In genomic region chr6:33976425-33977360, GRCh38 we compare ENCODE assay signal across 22 cellular contexts.
DNase-seq lines count a peak whose midpoint lies in the region; ATAC-seq, FAIRE-seq and TF ChIP-seq lines count a peak whose summit lies in the region.
"Had no signal": no experiment of that assay in that cellular context is flagged by ENCODE, and none has a peak within 500 bp of the region (broad histone marks: within the 10 kb centered on the region; RNA-seq: fewer than 3 reads in every experiment).

No MANE protein-coding gene starts in this region.

- H3K9ac ChIP-seq in SK-N-SH (no peak overlapping the region), astrocyte (ENCODE audit: low read length) (no peak overlapping the region)
- H3K9ac ChIP-seq: GM23248 had no signal

- no peak overlapping the region for H3K4me3 ChIP-seq in SK-N-SH (ENCODE audit: low read depth in 2 of 2, low read length in 1 of 2)
- H3K4me3 ChIP-seq in astrocyte (ENCODE audit: insufficient read depth, low read depth, low read length) = no peak overlapping the region
- H3K4me3 ChIP-seq in spleen = no peak overlapping the region
- H3K4me3 ChIP-seq in hepatocyte = no peak overlapping the region
- H3K4me3 ChIP-seq in small intestine (ENCODE audit: low read depth in 1 of 2, low read length in 2 of 2) = no peak overlapping the region
- H3K4me3 ChIP-seq: cardiac muscle cell, GM23248, Peyer's patch, smooth muscle cell had no signal

- no peak for TF ChIP-seq EP300 in SK-N-SH (IDR thresholded peaks at IDR 0.05; ENCODE audit: borderline replicate concordance in 1 of 2, low read depth in 1 of 2, low read length in 1 of 2)

- peak overlapping the region; percentile 43 for H3K4me3 Mint-ChIP-seq in astrocyte (ENCODE audit: unreplicated experiment)
- H3K4me3 Mint-ChIP-seq: activated T-cell treated with anti-CD3 and anti-CD28 coated beads, Interleukin-2, amount 50 U/mL, for 4 hours had no signal

- H3K4me1 ChIP-seq in SK-N-SH (ENCODE audit: control insufficient read depth in 1 of 2, insufficient read depth in 2 of 2, low read depth in 1 of 2, low read length in 1 of 2) (peaks cover 0 to 5% of the 10 kb centered on the region in 2 experiments; a peak in 1 of 4 replicates), astrocyte (ENCODE audit: insufficient read depth, low read length) (no peaks in the 10 kb centered on the region), spleen (peaks cover 0 to 7% (median 4%) of the 10 kb centered on the region in 6 donors), hepatocyte (ENCODE audit: insufficient read depth) (peaks cover 6% of the 10 kb centered on the region), small intestine (ENCODE audit: control insufficient read depth in 2 of 2, insufficient read depth in 1 of 2, low read depth in 1 of 2, low read length in 1 of 2) (no peaks in the 10 kb centered on the region)
- H3K4me1 ChIP-seq: Peyer's patch had no signal

- H3K4me2 ChIP-seq in SK-N-SH = no peak overlapping the region
- no peak overlapping the region for H3K4me2 ChIP-seq in astrocyte (ENCODE audit: low read length)
- H3K4me2 ChIP-seq in hepatocyte = no peak overlapping the region
- H3K4me2 ChIP-seq: smooth muscle cell had no signal

- H3K27me3 ChIP-seq in SK-N-SH (ENCODE audit: insufficient read depth) (peaks cover 7% of the 10 kb centered on the region; the same call in 1 of the 2 replicates), astrocyte (ENCODE audit: insufficient read depth, low read length) (peaks cover 22% of the 10 kb centered on the region), spleen (replicated peaks in 1 of 7) (peaks cover 3 to 57% (median 21%) of the 10 kb centered on the region in 7 donors), hepatocyte (peaks cover 44% of the 10 kb centered on the region), small intestine (ENCODE audit: control insufficient read depth in 2 of 2, insufficient read depth in 2 of 2, low read length in 2 of 2) (peaks cover 0 to 10% of the 10 kb centered on the region in 2 donors)
- H3K27me3 ChIP-seq: Peyer's patch had no signal

- intact Hi-C loops in spleen (cut with DNase I; ENCODE audit: low total_unique reads) = no loop called here

- no peaks in the 10 kb centered on the region for H3K9me3 ChIP-seq in SK-N-SH
- H3K9me3 ChIP-seq in astrocyte (ENCODE audit: insufficient read depth, low read depth, low read length) = no peaks in the 10 kb centered on the region
- peaks cover 0 to 14% (median 7%) of the 10 kb centered on the region in 8 donors for H3K9me3 ChIP-seq in spleen
- no peaks in the 10 kb centered on the region for H3K9me3 ChIP-seq in hepatocyte (ENCODE audit: low read depth)
- no peaks in the 10 kb centered on the region for H3K9me3 ChIP-seq in small intestine (ENCODE audit: control insufficient read depth, low read depth)
- H3K9me3 ChIP-seq: Peyer's patch had no signal

- H3K9me2 ChIP-seq in SK-N-SH (no peaks in the 10 kb centered on the region), hepatocyte (replicated peaks; ENCODE audit: insufficient read depth) (no peaks in the 10 kb centered on the region)

- H3K9me3 Mint-ChIP-seq in astrocyte (ENCODE audit: unreplicated experiment) = peaks cover 5% of the 10 kb centered on the region

- no peaks in the 10 kb centered on the region for H3K36me3 ChIP-seq in SK-N-SH (replicated peaks in 1 of 2; ENCODE audit: control insufficient read depth in 1 of 2, insufficient read depth in 2 of 2, low read length in 1 of 2)
- no peaks in the 10 kb centered on the region for H3K36me3 ChIP-seq in astrocyte (ENCODE audit: insufficient read depth, low read length)
- no peaks in the 10 kb centered on the region for H3K36me3 ChIP-seq in spleen
- H3K36me3 ChIP-seq in hepatocyte (replicated peaks; ENCODE audit: insufficient read depth, low read depth) = no peaks in the 10 kb centered on the region
- H3K36me3 ChIP-seq in small intestine (ENCODE audit: control insufficient read depth in 2 of 2, insufficient read depth in 2 of 2, low read length in 2 of 2) = no peaks in the 10 kb centered on the region
- H3K36me3 ChIP-seq: cardiac muscle cell, Peyer's patch had no signal

- peaks cover 41% of the 10 kb centered on the region for H3K27me3 Mint-ChIP-seq in astrocyte (ENCODE audit: low read depth, unreplicated experiment)

- H4K20me1 ChIP-seq in SK-N-SH (ENCODE audit: insufficient read depth) (no peaks in the 10 kb centered on the region), astrocyte (ENCODE audit: insufficient read depth, low read length) (no peaks in the 10 kb centered on the region), hepatocyte (ENCODE audit: insufficient read depth, poor library complexity, severe bottlenecking) (no peaks in the 10 kb centered on the region)

- no peak for TF ChIP-seq RAD21 in SK-N-SH (IDR thresholded peaks at IDR 0.05; ENCODE audit: low read length)

- no peak for ATAC-seq in SK-N-SH treated with all-trans-retinoic acid at 6 μM for 48 hours

- no peaks in the 10 kb centered on the region for H3K4me1 Mint-ChIP-seq in astrocyte (ENCODE audit: low read depth, unreplicated experiment)

- CTCF ChIA-PET in SK-N-SH (lab: Yijun Ruan, JAX) = interaction anchor here (1.0 kb wide), 2 partner anchors 17 to 26 kb away, joined by 3 read pairs; no protein-coding TSS in a partner anchor

- H2AFZ ChIP-seq in SK-N-SH (ENCODE audit: low read depth) (no peak overlapping the region), astrocyte (ENCODE audit: low read depth, low read length) (no peak overlapping the region), hepatocyte (no peak overlapping the region)
- H2AFZ ChIP-seq: GM23248 had no signal

- DNase-seq in SK-N-SH (peak; percentile 16), astrocyte (ENCODE audit: low read depth) (no peak), islet precursor cell (peak; percentile 47), spleen (peak; percentile 50), SIG-M5 (lab: John Stamatoyannopoulos, UW) (no peak), hepatocyte (ENCODE audit: low spot score) (no peak), small intestine (no peak)
- DNase-seq: activated T-cell treated with anti-CD3 and anti-CD28 coated beads, Interleukin-2, amount 50 U/mL, for 4 hours; C1 segment of cervical spinal cord; DMS153; effector memory CD4-positive, alpha-beta T cell; GM23248; hippocampal formation; NCI-H1105; NCI-H2171 treated with DMSO at 0.1 percent for 48 hours; NCI-H748 treated with DMSO at 0.1 percent for 48 hours had no signal

- no peaks in the 10 kb centered on the region for H3K79me2 ChIP-seq in SK-N-SH (ENCODE audit: insufficient read depth)
- H3K79me2 ChIP-seq in astrocyte (ENCODE audit: insufficient read depth, low read length) = no peaks in the 10 kb centered on the region
- no peaks in the 10 kb centered on the region for H3K79me2 ChIP-seq in hepatocyte

- WGBS in SK-N-SH (ENCODE audit: low lambda C conversion rate) = 65% methylated on average over 8 of the region's 10 CpGs
- WGBS in spleen, 5 donors = 80 to 83% (median 81%) methylated on average over 10 of the region's 10 CpGs
- WGBS in hepatocyte (ENCODE audit: low lambda C conversion rate, missing lambda C conversion rate) = 85% methylated on average over 10 of the region's 10 CpGs
- 78 to 84% (median 81%) methylated on average over 10 of the region's 10 CpGs for WGBS in small intestine, 3 donors

- FAIRE-seq in astrocyte (lab: Jason Lieb, UNC) = no peak
- FAIRE-seq in small intestine (lab: Jason Lieb, UNC) = no peak
- FAIRE-seq: TTC549 had no signal

- H3K36me3 Mint-ChIP-seq in astrocyte (ENCODE audit: low read depth, unreplicated experiment) = no peaks in the 10 kb centered on the region

- H3K27ac Mint-ChIP-seq in astrocyte (ENCODE audit: unreplicated experiment) = no peak overlapping the region

- TF ChIP-seq CTCF in SK-N-SH (IDR thresholded peaks at IDR 0.05) (no peak), astrocyte (IDR thresholded peaks at IDR 0.05; ENCODE audit: insufficient read depth, low read depth, low read length) (no peak), spleen (IDR thresholded peaks at IDR 0.05 in 8 of 11, conservative IDR thresholded peaks at IDR 0.05 in 3 of 11) (no peak), hepatocyte (IDR thresholded peaks at IDR 0.05; ENCODE audit: poor library complexity) (no peak)

- no peak for TF ChIP-seq POLR2A in spleen (IDR thresholded peaks at IDR 0.05)

- H3K27ac ChIP-seq in SK-N-SH (ENCODE audit: low read depth in 2 of 2, low read length in 1 of 2) (no peak overlapping the region), astrocyte (ENCODE audit: low read depth, low read length) (no peak overlapping the region), spleen (no peak overlapping the region), hepatocyte (no peak overlapping the region), small intestine (ENCODE audit: low read depth in 1 of 2, low read length in 1 of 2) (no peak overlapping the region)
- H3K27ac ChIP-seq: 22Rv1, cardiac muscle cell, GM23248, Peyer's patch had no signal

- POLR2A ChIA-PET in SK-N-SH (lab: Yijun Ruan, JAX) = no interaction called here

- H3F3A ChIP-seq in SK-N-SH (replicated peaks; ENCODE audit: insufficient read depth) = no peaks in the 10 kb centered on the region

TF ChIP-seq in SK-N-SH, 30 proteins besides CTCF, POLR2A, EP300 and RAD21 (continues in another document):
- TF ChIP-seq RCOR1 (IDR thresholded peaks at IDR 0.05; ENCODE audit: low read length) (no peak), GATA2 (CRISPR knock-in tag; IDR thresholded peaks at IDR 0.05) (no peak), EZH2phosphoT487 (IDR thresholded peaks at IDR 0.05; ENCODE audit: borderline replicate concordance, low read depth) (no peak), YY1 (IDR thresholded peaks at IDR 0.05; ENCODE audit: low read depth) (no peak), RXRA (IDR thresholded peaks at IDR 0.05; ENCODE audit: borderline replicate concordance, low read depth) (no peak), MEF2A (IDR thresholded peaks at IDR 0.05; ENCODE audit: borderline replicate concordance, low read depth) (no peak)

TF ChIP-seq in SK-N-SH treated with all-trans-retinoic acid at 6 μM for 48 hours, 23 proteins besides CTCF, POLR2A, EP300 and RAD21 (continues in another document):
- TF ChIP-seq BACH2 (CRISPR knock-in tag; IDR thresholded peaks at IDR 0.05; ENCODE audit: borderline replicate concordance) = no peak
- TF ChIP-seq ESRRG (CRISPR knock-in tag; IDR thresholded peaks at IDR 0.05) = no peak
- TF ChIP-seq RARB (CRISPR knock-in tag; IDR thresholded peaks at IDR 0.05) = no peak
- no peak for TF ChIP-seq CSRNP3 (CRISPR knock-in tag; IDR thresholded peaks at IDR 0.05)
- no peak for TF ChIP-seq SNAI2 (CRISPR knock-in tag; IDR thresholded peaks at IDR 0.05)
- TF ChIP-seq ZFP30 (CRISPR knock-in tag; IDR thresholded peaks at IDR 0.05) = no peak
- no peak for TF ChIP-seq PPARA (CRISPR knock-in tag; IDR thresholded peaks at IDR 0.05; ENCODE audit: borderline replicate concordance)

Comparison
In these comparisons a context has a peak if more than half of its experiments do, and no peak if none do; other contexts are left out.
1. DNase-seq: peak in SK-N-SH (single experiment), islet precursor cell (single experiment) and spleen (single experiment); none in astrocyte (single experiment), SIG-M5 (single experiment), hepatocyte (single experiment) and small intestine (single experiment).